Comparison of ENCODE assay signal across 1 cellular context in the genomic region with DNA sequence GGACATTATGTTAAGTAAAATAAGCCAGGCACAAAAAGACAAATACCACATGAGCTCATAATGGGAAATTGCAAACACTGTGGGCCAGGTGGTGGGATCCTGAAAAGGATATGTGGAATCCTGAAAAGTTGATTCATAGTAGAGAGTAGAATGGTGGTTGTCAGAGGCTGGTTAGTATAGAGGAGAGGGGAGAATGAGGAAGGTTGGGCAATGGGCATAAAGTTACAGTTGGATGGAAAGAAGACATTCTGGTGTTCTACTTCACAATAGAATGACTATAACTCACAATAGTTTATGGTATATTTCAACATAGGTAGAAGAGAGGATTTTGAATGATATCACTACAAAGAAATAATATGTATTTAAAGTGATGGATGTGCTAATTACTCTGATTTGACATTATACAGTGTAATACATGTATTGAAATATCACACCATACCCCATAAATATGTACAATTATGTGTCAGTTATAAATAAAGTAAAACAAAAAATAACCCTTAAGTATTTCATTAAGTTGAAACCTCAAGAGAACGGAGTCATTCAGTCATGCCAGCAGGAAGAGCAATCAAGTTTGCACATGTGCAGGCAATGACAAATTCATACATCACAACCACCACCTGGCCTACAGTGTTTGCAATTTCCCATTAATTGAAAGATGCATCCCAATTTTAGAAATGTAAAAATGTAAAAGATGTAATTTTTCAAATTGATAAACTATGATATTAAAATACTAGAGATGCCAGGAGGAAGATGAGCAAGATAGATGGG.
TF ChIP-seq lines count a peak whose summit lies in the region.

No MANE protein-coding gene starts in this region.

TF ChIP-seq in A549, 52 proteins besides CTCF, POLR2A, EP300 and RAD21 (continued from another document):
- TF ChIP-seq HOXB13 (CRISPR knock-in tag; IDR thresholded peaks at IDR 0.05; ENCODE audit: low read depth) (no peak), ATOH8 (CRISPR knock-in tag; IDR thresholded peaks at IDR 0.05; ENCODE audit: low read depth) (no peak), FOSL2 (IDR thresholded peaks at IDR 0.05) (no peak), FOSL2 (CRISPR knock-in tag; IDR thresholded peaks at IDR 0.05) (no peak), BCL3 (IDR thresholded peaks at IDR 0.05) (no peak), ZC3H11A (IDR thresholded peaks at IDR 0.05) (no peak)
- TF ChIP-seq, protein P1, sequence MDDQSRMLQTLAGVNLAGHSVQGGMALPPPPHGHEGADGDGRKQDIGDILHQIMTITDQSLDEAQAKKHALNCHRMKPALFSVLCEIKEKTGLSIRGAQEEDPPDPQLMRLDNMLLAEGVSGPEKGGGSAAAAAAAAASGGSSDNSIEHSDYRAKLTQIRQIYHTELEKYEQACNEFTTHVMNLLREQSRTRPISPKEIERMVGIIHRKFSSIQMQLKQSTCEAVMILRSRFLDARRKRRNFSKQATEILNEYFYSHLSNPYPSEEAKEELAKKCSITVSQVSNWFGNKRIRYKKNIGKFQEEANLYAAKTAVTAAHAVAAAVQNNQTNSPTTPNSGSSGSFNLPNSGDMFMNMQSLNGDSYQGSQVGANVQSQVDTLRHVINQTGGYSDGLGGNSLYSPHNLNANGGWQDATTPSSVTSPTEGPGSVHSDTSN (IDR thresholded peaks at IDR 0.05) = no peak
- TF ChIP-seq, protein P2, sequence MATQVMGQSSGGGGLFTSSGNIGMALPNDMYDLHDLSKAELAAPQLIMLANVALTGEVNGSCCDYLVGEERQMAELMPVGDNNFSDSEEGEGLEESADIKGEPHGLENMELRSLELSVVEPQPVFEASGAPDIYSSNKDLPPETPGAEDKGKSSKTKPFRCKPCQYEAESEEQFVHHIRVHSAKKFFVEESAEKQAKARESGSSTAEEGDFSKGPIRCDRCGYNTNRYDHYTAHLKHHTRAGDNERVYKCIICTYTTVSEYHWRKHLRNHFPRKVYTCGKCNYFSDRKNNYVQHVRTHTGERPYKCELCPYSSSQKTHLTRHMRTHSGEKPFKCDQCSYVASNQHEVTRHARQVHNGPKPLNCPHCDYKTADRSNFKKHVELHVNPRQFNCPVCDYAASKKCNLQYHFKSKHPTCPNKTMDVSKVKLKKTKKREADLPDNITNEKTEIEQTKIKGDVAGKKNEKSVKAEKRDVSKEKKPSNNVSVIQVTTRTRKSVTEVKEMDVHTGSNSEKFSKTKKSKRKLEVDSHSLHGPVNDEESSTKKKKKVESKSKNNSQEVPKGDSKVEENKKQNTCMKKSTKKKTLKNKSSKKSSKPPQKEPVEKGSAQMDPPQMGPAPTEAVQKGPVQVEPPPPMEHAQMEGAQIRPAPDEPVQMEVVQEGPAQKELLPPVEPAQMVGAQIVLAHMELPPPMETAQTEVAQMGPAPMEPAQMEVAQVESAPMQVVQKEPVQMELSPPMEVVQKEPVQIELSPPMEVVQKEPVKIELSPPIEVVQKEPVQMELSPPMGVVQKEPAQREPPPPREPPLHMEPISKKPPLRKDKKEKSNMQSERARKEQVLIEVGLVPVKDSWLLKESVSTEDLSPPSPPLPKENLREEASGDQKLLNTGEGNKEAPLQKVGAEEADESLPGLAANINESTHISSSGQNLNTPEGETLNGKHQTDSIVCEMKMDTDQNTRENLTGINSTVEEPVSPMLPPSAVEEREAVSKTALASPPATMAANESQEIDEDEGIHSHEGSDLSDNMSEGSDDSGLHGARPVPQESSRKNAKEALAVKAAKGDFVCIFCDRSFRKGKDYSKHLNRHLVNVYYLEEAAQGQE (IDR thresholded peaks at IDR 0.05) = no peak
TF ChIP-seq in A549: peak in this region for 0.
